ENCODE assay signal across 13 cellular contexts in genomic region chr4:86092684-86093083, GRCh38.
DNase-seq lines count a peak whose midpoint lies in the region; ATAC-seq, FAIRE-seq and TF ChIP-seq lines count a peak whose summit lies in the region.
"Had no signal": no experiment of that assay in that cellular context is flagged by ENCODE, and none has a peak within 500 bp of the region (broad histone marks: within the 10 kb centered on the region; RNA-seq: fewer than 3 reads in every experiment).

No MANE protein-coding gene starts in this region.

- no peak overlapping the region for H2AFZ ChIP-seq in K562 (ENCODE audit: low read depth, low read length)

- POLR2A ChIA-PET in K562 (lab: Yijun Ruan, JAX) = no interaction called here

- H3K9me3 ChIP-seq in K562 (replicated peaks; ENCODE audit: control insufficient read depth, insufficient read depth, low read depth, low read length) = no peaks in the 10 kb centered on the region
- H3K9me3 ChIP-seq in kidney (ENCODE audit: control insufficient read depth in 1 of 2, low read length in 2 of 2) = no peaks in the 10 kb centered on the region
- H3K9me3 ChIP-seq: heart right ventricle had no signal

- intact Hi-C loops in K562 (cut with micrococcal nuclease) = no loop called here
- intact Hi-C loops in kidney (cut with DNase I) = no loop called here

- TF ChIP-seq EP300 in K562 (IDR thresholded peaks at IDR 0.05; ENCODE audit: low read length) = no peak

- no peak for TF ChIP-seq RAD21 in K562 (CRISPR knock-in tag; conservative IDR thresholded peaks at IDR 0.05 in 1 of 2, IDR thresholded peaks at IDR 0.05 in 1 of 2)

- H3K9me1 ChIP-seq in K562 (ENCODE audit: control insufficient read depth, insufficient read depth, low read length) = no peaks in the 10 kb centered on the region

- H3K9ac ChIP-seq in K562 (ENCODE audit: insufficient read depth in 1 of 2, low read depth in 2 of 2, low read length in 2 of 2) = no peak overlapping the region
- no peak overlapping the region for H3K9ac ChIP-seq in kidney (ENCODE audit: low read length in 2 of 2)

- no peak overlapping the region for H3K4me3 ChIP-seq in AG10803 (ENCODE audit: low read length)
- no peak overlapping the region for H3K4me3 ChIP-seq in K562
- no peak overlapping the region for H3K4me3 ChIP-seq in kidney (ENCODE audit: low read length in 2 of 2)
- H3K4me3 ChIP-seq: heart right ventricle had no signal

- no peak overlapping the region for H3K27ac ChIP-seq in K562 (ENCODE audit: extremely low read depth, low read depth, low read length)
- H3K27ac ChIP-seq in kidney (ENCODE audit: low read depth in 2 of 2, low read length in 2 of 2) = no peak overlapping the region
- H3K27ac ChIP-seq: heart right ventricle had no signal

- no peak overlapping the region for H3K4me2 ChIP-seq in K562 (ENCODE audit: insufficient read depth, low read length)

- in situ Hi-C loops in K562 (cut with MboI) = no loop called here

- H3K4me1 ChIP-seq in K562 (replicated peaks in 1 of 2; ENCODE audit: control insufficient read depth in 2 of 2, insufficient read depth in 2 of 2, low read length in 2 of 2) = no peaks in the 10 kb centered on the region; a peak in 2 of 5 replicates
- no peaks in the 10 kb centered on the region for H3K4me1 ChIP-seq in kidney (ENCODE audit: control insufficient read depth in 1 of 2, insufficient read depth in 1 of 2, low read depth in 1 of 2, low read length in 2 of 2)
- H3K4me1 ChIP-seq: heart right ventricle had no signal

- H3K36me3 ChIP-seq in K562 (ENCODE audit: control insufficient read depth, insufficient read depth, low read length) = no peaks in the 10 kb centered on the region
- no peaks in the 10 kb centered on the region for H3K36me3 ChIP-seq in kidney (ENCODE audit: control insufficient read depth in 1 of 2, insufficient read depth in 2 of 2, low read length in 2 of 2)
- H3K36me3 ChIP-seq: heart right ventricle had no signal

- DNase-seq in AG10803 (ENCODE audit: low read depth) (peak; percentile 81), HTR-8/SVneo (ENCODE audit: insufficient read length, low spot score) (peak; percentile 18), K562 (ENCODE audit: extremely low read depth in 1 of 4, low spot score in 3 of 4) (no peak), iris pigment epithelial cell (ENCODE audit: low read depth) (peak; percentile 91), GM19239 (ENCODE audit: insufficient read length, low spot score) (no peak), NCI-H1694 treated with DMSO at 0.1 percent for 48 hours (lab: John Stamatoyannopoulos, UW) (no peak), kidney (no peak)
- DNase-seq: activated B cell treated with CpG ODN at 0.5 μM for 24 hours; CD8-positive, alpha-beta memory T cell; heart right ventricle; Karpas-422; NCI-H2081 had no signal

- BruUV-seq in K562 (replicated peaks; lab: Mats Ljungman, UMichigan) = no TSS peak

- no peak for TF ChIP-seq POLR2A in K562 (conservative IDR thresholded peaks at IDR 0.05)

- TF ChIP-seq CTCF in AG10803 (conservative IDR thresholded peaks at IDR 0.05; ENCODE audit: low read length) (no peak), K562 (IDR thresholded peaks at IDR 0.05 in 2 of 3, conservative IDR thresholded peaks at IDR 0.05 in 1 of 3; ENCODE audit: insufficient read depth in 2 of 3, low read depth in 1 of 3, low read length in 3 of 3) (no peak), kidney (IDR thresholded peaks at IDR 0.05; ENCODE audit: borderline replicate concordance, extremely low read depth, insufficient read depth) (no peak)

- no peak for FAIRE-seq in HTR-8/SVneo (lab: Jason Lieb, UNC)
- no peak for FAIRE-seq in K562 (lab: Jason Lieb, UNC)
- FAIRE-seq in GM19239 (lab: Jason Lieb, UNC) = no peak
- no peak for FAIRE-seq in kidney (lab: Jason Lieb, UNC)

- ATAC-seq in K562 (no peak), GM21723 (IDR thresholded peaks at IDR 0.05; ENCODE audit: unreplicated experiment) (no peak)
- ATAC-seq: heart right ventricle had no signal

- H4K20me1 ChIP-seq in K562 (replicated peaks; ENCODE audit: control insufficient read depth, insufficient read depth, low read length) = no peaks in the 10 kb centered on the region

- no peaks in the 10 kb centered on the region for H3K79me2 ChIP-seq in K562 (ENCODE audit: control insufficient read depth, insufficient read depth, low read length)

- no peaks in the 10 kb centered on the region for H3K27me3 ChIP-seq in K562 (ENCODE audit: control insufficient read depth in 2 of 2, insufficient read depth in 2 of 2, low read length in 2 of 2)
- H3K27me3 ChIP-seq: heart right ventricle had no signal

- CTCF ChIA-PET in K562 (lab: Yijun Ruan, JAX; ENCODE audit: low intra/inter-chr PET ratio) = no interaction called here

TF ChIP-seq in K562, 482 proteins besides CTCF, POLR2A, EP300 and RAD21:
- TF ChIP-seq CTBP1 (IDR thresholded peaks at IDR 0.05; ENCODE audit: borderline replicate concordance) (no peak), ZNF316 (IDR thresholded peaks at IDR 0.05) (peak; percentile 41), MAFF (IDR thresholded peaks at IDR 0.05; ENCODE audit: low read length) (peak; percentile 16; the same call in 1 of the 2 replicates), C11orf30 (IDR thresholded peaks at IDR 0.05; ENCODE audit: low read depth) (peak; percentile 51; the same call in 1 of the 2 replicates), ATF3 (IDR thresholded peaks at IDR 0.05) (peak; percentile 76), ATF3 (CRISPR knock-in tag; conservative IDR thresholded peaks at IDR 0.05) (no peak), MAFG (tag; conservative IDR thresholded peaks at IDR 0.05) (0 out of 2 replicates have a peak, but pooled peaks have one; percentile 20), HNRNPH1 (optimal IDR thresholded peaks at IDR 0.05; ENCODE audit: low read depth, low read length) (no peak), MEIS2 (IDR thresholded peaks at IDR 0.05; ENCODE audit: partially characterized antibody) (no peak), NFE2 (IDR thresholded peaks at IDR 0.05; ENCODE audit: low read depth) (peak; percentile 57)

Comparison
In these comparisons a context has a peak if more than half of its experiments do, and no peak if none do; other contexts are left out.
1. DNase-seq: peak in AG10803 (single experiment), HTR-8/SVneo (single experiment) and iris pigment epithelial cell (single experiment); none in K562 (0 of 4), GM19239 (single experiment), NCI-H1694 treated with DMSO at 0.1 percent for 48 hours (single experiment) and kidney (single experiment).